Comparison of ENCODE assay signal across 30 cellular contexts in genomic region chr6:130054725-130055124, GRCh38.
"Had no signal": no experiment of that assay in that cellular context is flagged by ENCODE, and none has a peak within 500 bp of the region (broad histone marks: within the 10 kb centered on the region; RNA-seq: fewer than 3 reads in every experiment).

No MANE protein-coding gene starts in this region.

- ATAC-seq: activated CD8-positive, alpha-beta memory T cell treated with anti-CD3 and anti-CD28 coated beads, Interleukin-2, amount 10 ng/mL, durations not matched to agents 7 days and 5 days; effector memory CD8-positive, alpha-beta T cell; gastroesophageal sphincter; mucosa of descending colon; pancreas; psoas muscle; stimulated activated naive B cell treated with anti-CD40 and anti-IgM and Interleukin-4, amounts not matched to agents 10 μg/mL and 1 μg/mL and 100 μg/mL, for 72 hours had no signal

- H3K9me3 ChIP-seq: gastroesophageal sphincter, left ventricle myocardium inferior, mucosa of descending colon, pancreas, psoas muscle, SK-N-SH, suprapubic skin, tibial nerve had no signal

- H3K9me3 Mint-ChIP-seq: activated CD4-positive, alpha-beta memory T cell treated with anti-CD3 and anti-CD28 coated beads, Interleukin-2, amount 10 ng/mL, durations not matched to agents 7 days and 5 days; activated naive CD8-positive, alpha-beta T cell treated with anti-CD3 and anti-CD28 coated beads for 36 hours; effector memory CD8-positive, alpha-beta T cell; stimulated activated naive B cell treated with anti-CD40 and anti-IgM and Interleukin-4, amounts not matched to agents 10 μg/mL and 1 μg/mL and 100 μg/mL, for 72 hours had no signal

- H3K27me3 ChIP-seq: brain microvascular endothelial cell, gastroesophageal sphincter, hepatocyte, pancreas, suprapubic skin, tibial nerve had no signal

- H3K4me3 ChIP-seq: gastroesophageal sphincter, hepatocyte, left ventricle myocardium inferior, lung, mucosa of descending colon, pancreas, psoas muscle, smooth muscle cell, suprapubic skin, tibial nerve had no signal

- DNase-seq: activated CD4-positive, alpha-beta memory T cell treated with anti-CD3 and anti-CD28 coated beads, Interleukin-2, amount 10 ng/mL, durations not matched to agents 7 days and 5 days; activated CD4-positive, alpha-beta T cell treated with anti-CD3 and anti-CD28 coated beads for 48 hours; activated CD8-positive, alpha-beta memory T cell treated with anti-CD3 and anti-CD28 coated beads, Interleukin-2, amount 10 ng/mL, durations not matched to agents 7 days and 5 days; activated naive CD4-positive, alpha-beta T cell; activated naive CD8-positive, alpha-beta T cell treated with anti-CD3 and anti-CD28 coated beads for 36 hours; activated T-cell treated with anti-CD3 and anti-CD28 coated beads, Interleukin-2, amount 50 U/mL, for 48 hours; amniotic stem cell; brain microvascular endothelial cell; caudate nucleus; cortex of kidney; effector memory CD8-positive, alpha-beta T cell; islet precursor cell; left ventricle myocardium inferior; mucosa of descending colon; nucleus accumbens; pancreas; psoas muscle; SK-N-SH; stimulated activated CD4-positive, alpha-beta T cell treated with anti-CD3 and anti-CD28 coated beads, Interleukin-1b, Interleukin-23, amount 100 ng/mL, for 48 hours; stimulated activated CD4-positive, alpha-beta T cell treated with anti-CD3 and anti-CD28 coated beads, Interleukin-4, amount 100 ng/mL, for 4 hours; stimulated activated CD8-positive, alpha-beta memory T cell treated with anti-CD3 and anti-CD28 coated beads, Interleukin-4, amount 100 ng/mL, for 48 hours; stimulated activated naive B cell treated with anti-CD40 and anti-IgM and Interleukin-4, amounts not matched to agents 10 μg/mL and 1 μg/mL and 100 μg/mL, for 72 hours; SW 1271 had no signal

- H3K27me3 Mint-ChIP-seq: activated CD4-positive, alpha-beta memory T cell treated with anti-CD3 and anti-CD28 coated beads, Interleukin-2, amount 10 ng/mL, durations not matched to agents 7 days and 5 days; activated CD8-positive, alpha-beta memory T cell treated with anti-CD3 and anti-CD28 coated beads, Interleukin-2, amount 10 ng/mL, durations not matched to agents 7 days and 5 days; activated naive CD8-positive, alpha-beta T cell treated with anti-CD3 and anti-CD28 coated beads for 36 hours; effector memory CD8-positive, alpha-beta T cell; stimulated activated naive B cell treated with anti-CD40 and anti-IgM and Interleukin-4, amounts not matched to agents 10 μg/mL and 1 μg/mL and 100 μg/mL, for 72 hours had no signal

- H3K4me1 ChIP-seq: gastroesophageal sphincter, left ventricle myocardium inferior, pancreas, psoas muscle, suprapubic skin, tibial nerve had no signal

- H3K4me3 Mint-ChIP-seq: activated CD4-positive, alpha-beta memory T cell treated with anti-CD3 and anti-CD28 coated beads, Interleukin-2, amount 10 ng/mL, durations not matched to agents 7 days and 5 days; activated CD8-positive, alpha-beta memory T cell treated with anti-CD3 and anti-CD28 coated beads, Interleukin-2, amount 10 ng/mL, durations not matched to agents 7 days and 5 days; activated naive CD8-positive, alpha-beta T cell treated with anti-CD3 and anti-CD28 coated beads for 36 hours; effector memory CD8-positive, alpha-beta T cell; stimulated activated naive B cell treated with anti-CD40 and anti-IgM and Interleukin-4, amounts not matched to agents 10 μg/mL and 1 μg/mL and 100 μg/mL, for 72 hours had no signal

- H3K27ac Mint-ChIP-seq: activated CD4-positive, alpha-beta memory T cell treated with anti-CD3 and anti-CD28 coated beads, Interleukin-2, amount 10 ng/mL, durations not matched to agents 7 days and 5 days; activated CD8-positive, alpha-beta memory T cell treated with anti-CD3 and anti-CD28 coated beads, Interleukin-2, amount 10 ng/mL, durations not matched to agents 7 days and 5 days; activated naive CD8-positive, alpha-beta T cell treated with anti-CD3 and anti-CD28 coated beads for 36 hours; stimulated activated naive B cell treated with anti-CD40 and anti-IgM and Interleukin-4, amounts not matched to agents 10 μg/mL and 1 μg/mL and 100 μg/mL, for 72 hours had no signal

- H3K27ac ChIP-seq: brain microvascular endothelial cell, gastroesophageal sphincter, hepatocyte, left ventricle myocardium inferior, pancreas, psoas muscle, suprapubic skin, tibial nerve, VCaP had no signal
